2 cellular contexts compared by ENCODE assay signal in the genomic region with DNA sequence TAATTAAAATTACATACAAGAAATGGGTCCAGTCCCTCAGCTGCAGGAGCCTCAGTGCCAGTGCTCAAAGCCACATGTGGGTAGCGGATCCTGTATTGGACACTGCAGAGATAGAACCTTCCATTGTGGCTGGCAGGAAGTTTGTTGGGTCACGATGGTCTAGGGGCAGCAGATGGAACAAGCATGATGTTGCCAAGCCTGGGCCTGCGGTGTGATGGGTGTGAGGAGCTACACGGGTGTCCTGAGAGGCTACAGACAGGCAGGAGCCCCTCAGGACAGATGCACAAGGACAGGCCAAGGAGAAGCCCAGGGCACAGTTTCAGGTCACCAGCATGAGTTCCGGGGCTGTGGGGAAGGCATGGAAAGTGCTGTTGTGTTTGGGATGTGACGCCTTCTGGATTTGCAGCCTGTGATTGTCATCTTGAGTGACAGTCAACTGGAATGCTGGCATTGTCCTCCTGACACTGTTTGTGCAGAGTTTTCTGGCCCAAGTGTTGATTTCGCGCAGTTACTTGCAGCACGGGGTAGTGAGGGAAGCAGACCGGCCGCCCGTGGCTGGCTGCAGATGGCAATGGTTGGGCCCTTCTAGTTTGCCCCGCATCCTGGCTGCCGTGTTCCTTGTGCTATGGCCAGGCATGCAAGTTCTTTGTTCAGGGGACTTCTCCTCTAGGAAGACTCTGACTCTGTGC.
TF ChIP-seq lines count a peak whose summit lies in the region.

No MANE protein-coding gene starts in this region.

TF ChIP-seq in WTC11, 78 proteins besides CTCF, POLR2A, EP300 and RAD21:
- TF ChIP-seq, protein P1, sequence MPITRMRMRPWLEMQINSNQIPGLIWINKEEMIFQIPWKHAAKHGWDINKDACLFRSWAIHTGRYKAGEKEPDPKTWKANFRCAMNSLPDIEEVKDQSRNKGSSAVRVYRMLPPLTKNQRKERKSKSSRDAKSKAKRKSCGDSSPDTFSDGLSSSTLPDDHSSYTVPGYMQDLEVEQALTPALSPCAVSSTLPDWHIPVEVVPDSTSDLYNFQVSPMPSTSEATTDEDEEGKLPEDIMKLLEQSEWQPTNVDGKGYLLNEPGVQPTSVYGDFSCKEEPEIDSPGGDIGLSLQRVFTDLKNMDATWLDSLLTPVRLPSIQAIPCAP (CRISPR knock-in tag; IDR thresholded peaks at IDR 0.05): no peak

TF ChIP-seq in H1, 55 proteins besides CTCF, POLR2A, EP300 and RAD21:
- no peak for TF ChIP-seq NRF1 (IDR thresholded peaks at IDR 0.05; ENCODE audit: low read depth, low read length)
- no peak for TF ChIP-seq BACH1 (IDR thresholded peaks at IDR 0.05; ENCODE audit: low read length)
- no peak for TF ChIP-seq SIRT6 (IDR thresholded peaks at IDR 0.05; ENCODE audit: low read length)
- TF ChIP-seq TCF12 (IDR thresholded peaks at IDR 0.05; ENCODE audit: low read depth, low read length): no peak
- no peak for TF ChIP-seq NANOG (IDR thresholded peaks at IDR 0.05; ENCODE audit: insufficient read depth, low read depth, low read length, poor library complexity, severe bottlenecking)
- no peak for TF ChIP-seq CEBPB (IDR thresholded peaks at IDR 0.05; ENCODE audit: low read depth, low read length)
TF ChIP-seq in H1: peak in this region for 0.
